In genomic region chr18:12976305-12976704, GRCh38 we compare ENCODE assay signal across 17 cellular contexts. TPM values are rescaled to one million over a fixed set of nuclear protein-coding genes. Genes with fewer than 3 reads are reported as not detected.
DNase-seq lines count a peak whose midpoint lies in the region; ATAC-seq and TF ChIP-seq lines count a peak whose summit lies in the region.
"Had no signal": no experiment of that assay in that cellular context is flagged by ENCODE, and none has a peak within 500 bp of the region (broad histone marks: within the 10 kb centered on the region; RNA-seq: fewer than 3 reads in every experiment).

No MANE protein-coding gene starts in this region.

- intact Hi-C loops in heart left ventricle (cut with DNase I) (no loop called here), left ventricle myocardium inferior (cut with micrococcal nuclease) (no loop called here)

- H3K27ac ChIP-seq in heart left ventricle (peak overlapping the region in 1 of 12 donors; percentile 63), left ventricle myocardium inferior (replicated peaks) (no peak overlapping the region), epithelial cell of prostate (peak overlapping the region; percentile 34), upper lobe of left lung (no peak overlapping the region)
- H3K27ac ChIP-seq: BLaER1 treated with 17β-estradiol and CSF1 and Interleukin-3, amounts not matched to agents 10 nM and 100 nM; GM23248; HL-60 had no signal

- peaks cover 35% of the 10 kb centered on the region for H3K36me3 Mint-ChIP-seq in HFFc6 (ENCODE audit: low read depth)

- H3K4me1 ChIP-seq in heart left ventricle (peaks cover 0 to 20% (median 0%) of the 10 kb centered on the region in 12 donors), left ventricle myocardium inferior (peaks cover 14% of the 10 kb centered on the region), upper lobe of left lung (peaks cover 0 to 6% (median 0%) of the 10 kb centered on the region in 4 donors)
- H3K4me1 ChIP-seq: BLaER1 treated with 17β-estradiol and CSF1 and Interleukin-3, amounts not matched to agents 10 nM and 100 nM had no signal

- H3K4me3 ChIP-seq in heart left ventricle (no peak overlapping the region), left ventricle myocardium inferior (no peak overlapping the region), upper lobe of left lung (no peak overlapping the region)
- H3K4me3 ChIP-seq: BLaER1 treated with 17β-estradiol and CSF1 and Interleukin-3, amounts not matched to agents 10 nM and 100 nM; GM12878; GM23248 had no signal

- TF ChIP-seq EP300 in upper lobe of left lung (IDR thresholded peaks at IDR 0.05), result no peak

- H3K27ac Mint-ChIP-seq in HFFc6, result 0 out of 2 replicates have a peak overlapping the region, but pooled peaks have one; percentile 53
- H3K27ac Mint-ChIP-seq: CD4-positive, alpha-beta T cell had no signal

- H3K4me1 Mint-ChIP-seq in HFFc6 (ENCODE audit: low read depth), result peaks cover 19% of the 10 kb centered on the region

- H3K27me3 ChIP-seq in heart left ventricle (no peaks in the 10 kb centered on the region), left ventricle myocardium inferior (ENCODE audit: low read depth) (no peaks in the 10 kb centered on the region), upper lobe of left lung (no peaks in the 10 kb centered on the region)
- H3K27me3 ChIP-seq: BLaER1 treated with 17β-estradiol and CSF1 and Interleukin-3, amounts not matched to agents 10 nM and 100 nM had no signal

- H3K36me3 ChIP-seq in heart left ventricle (peaks cover 0 to 74% (median 53%) of the 10 kb centered on the region in 9 donors), left ventricle myocardium inferior (peaks cover 56% of the 10 kb centered on the region), upper lobe of left lung (peaks cover 8 to 60% (median 27%) of the 10 kb centered on the region in 4 donors)

- no peak for DNase-seq in heart left ventricle
- DNase-seq in left ventricle myocardium inferior, result no peak
- DNase-seq in HFFc6, result no peak
- DNase-seq in epithelial cell of prostate (ENCODE audit: low read depth, low spot score), result no peak
- DNase-seq in upper lobe of left lung, result no peak
- no peak for DNase-seq in GF-D8 (lab: John Stamatoyannopoulos, UW)
- DNase-seq: 8988T; ACHN; Calu3; CD4-positive, alpha-beta T cell; DMS 273 treated with DMSO at 0.1 percent for 48 hours; GM23248 had no signal

- H3K4me3 Mint-ChIP-seq in HFFc6, result no peak overlapping the region
- H3K4me3 Mint-ChIP-seq: CD4-positive, alpha-beta T cell had no signal

- H3K9me3 ChIP-seq in heart left ventricle (no peaks in the 10 kb centered on the region), left ventricle myocardium inferior (replicated peaks) (no peaks in the 10 kb centered on the region), upper lobe of left lung (no peaks in the 10 kb centered on the region)

- H3K9me3 Mint-ChIP-seq in HFFc6, result no peaks in the 10 kb centered on the region
- H3K9me3 Mint-ChIP-seq: CD4-positive, alpha-beta T cell had no signal

- TF ChIP-seq CTCF in heart left ventricle (IDR thresholded peaks at IDR 0.05) (no peak), left ventricle myocardium inferior (IDR thresholded peaks at IDR 0.05; ENCODE audit: borderline replicate concordance) (no peak), HFFc6 (IDR thresholded peaks at IDR 0.05) (no peak), upper lobe of left lung (IDR thresholded peaks at IDR 0.05) (no peak)

- TF ChIP-seq POLR2A in heart left ventricle (IDR thresholded peaks at IDR 0.05), result no peak
- TF ChIP-seq POLR2A in upper lobe of left lung (IDR thresholded peaks at IDR 0.05), result no peak

- ATAC-seq in heart left ventricle (peak; percentile 22 to 42 (median 32)), upper lobe of left lung (ENCODE audit: low FRiP score in 2 of 2) (peak; percentile 14 to 68), GM18907 (IDR thresholded peaks at IDR 0.05; ENCODE audit: unreplicated experiment) (no peak)
- ATAC-seq: GM12878, HCT116 had no signal

- WGBS in heart left ventricle, 4 donors, result 64 to 77% (median 73%) methylated on average over 7 to 12 of the region's 12 CpGs
- WGBS in upper lobe of left lung, 2 donors, result 77 to 84% methylated on average over 7 to 12 of the region's 12 CpGs

- peaks cover 1% of the 10 kb centered on the region; the same call in 1 of the 2 replicates for H3K27me3 Mint-ChIP-seq in HFFc6 (ENCODE audit: insufficient read depth)
- H3K27me3 Mint-ChIP-seq: CD4-positive, alpha-beta T cell had no signal

RNA-seq across cellular contexts. Expression of gene CEP192, which starts 14.9 kb away (rescaled TPM):
- total RNA-seq in heart left ventricle, result 10 to 100 TPM; 21.5 to 36.3 (median 27.5) TPM
- 1 to 10 TPM; 5.5 to 8.6 TPM for polyA plus RNA-seq in heart left ventricle
- total RNA-seq in left ventricle myocardium inferior, result 25.6 TPM
- 10 to 100 TPM; 15.1 to 21.0 (median 18.4) TPM for total RNA-seq in HFFc6 (2021; fragmentation: NEBNext Ultra II Directional; extraction: Animal tissue kit (Norgen Biotek cat#: 25700))
- 10 to 100 TPM; 14.3 to 41.3 (median 22.5) TPM for total RNA-seq in upper lobe of left lung

RNA-seq across cellular contexts. Expression of gene SEH1L, which starts 28.5 kb away (rescaled TPM):
- total RNA-seq in heart left ventricle (10 to 100 TPM; 12.9 to 28.3 (median 18.5) TPM), left ventricle myocardium inferior (18.1 TPM), upper lobe of left lung (10 to 100 TPM; 18.4 to 49.7 (median 38.2) TPM)
- 10 to 100 TPM in 1 of 2 donors, 1 to 10 TPM in 1; 8.6 to 39.9 TPM for polyA plus RNA-seq in heart left ventricle
- total RNA-seq in HFFc6 (2021; fragmentation: NEBNext Ultra II Directional; extraction: Animal tissue kit (Norgen Biotek cat#: 25700)), result 10 to 100 TPM; 54.8 to 61.8 (median 58.0) TPM
